In the genomic region with DNA sequence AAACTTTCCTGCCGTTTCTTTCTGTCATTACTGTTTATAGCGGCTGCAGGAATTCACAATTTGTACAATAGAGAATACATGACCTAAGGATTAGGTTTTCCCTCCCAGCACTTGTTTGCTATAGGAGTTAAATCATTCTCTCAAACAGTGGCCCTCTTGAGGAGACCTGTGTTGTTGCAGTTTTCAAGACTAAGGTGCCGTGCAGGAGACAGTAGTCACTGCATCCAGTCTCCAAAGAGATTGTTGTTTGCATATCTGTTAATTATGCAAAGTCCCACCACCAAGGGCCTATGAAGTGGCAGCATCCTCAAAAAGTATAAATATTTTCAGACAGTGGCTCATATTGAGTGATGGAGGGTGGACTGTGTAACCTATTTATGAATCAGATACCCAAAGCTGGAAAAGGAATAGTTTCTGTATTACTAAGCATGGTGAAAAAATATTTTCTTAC, we compare ENCODE assay signal across 8 cellular contexts. TPM values are rescaled to one million over a fixed set of nuclear protein-coding genes. Genes with fewer than 3 reads are reported as not detected.
DNase-seq lines count a peak whose midpoint lies in the region; ATAC-seq, FAIRE-seq and TF ChIP-seq lines count a peak whose summit lies in the region.

No MANE protein-coding gene starts in this region.

- H3K27me3 ChIP-seq in esophagus muscularis mucosa: no peaks in the 10 kb centered on the region

- no peak for TF ChIP-seq POLR2A in esophagus muscularis mucosa (IDR thresholded peaks at IDR 0.05; ENCODE audit: low read depth)

- H3K9me3 Mint-ChIP-seq in activated CD4-positive, alpha-beta T cell treated with anti-CD3 and anti-CD28 coated beads, Interleukin-2, amount 10 ng/mL, durations not matched to agents 7 days and 5 days: no peaks in the 10 kb centered on the region

- peaks cover 1% of the 10 kb centered on the region for H3K36me3 Mint-ChIP-seq in activated CD4-positive, alpha-beta T cell treated with anti-CD3 and anti-CD28 coated beads, Interleukin-2, amount 10 ng/mL, durations not matched to agents 7 days and 5 days (ENCODE audit: low read depth)

- peaks cover 46% of the 10 kb centered on the region for H3K4me1 Mint-ChIP-seq in activated CD4-positive, alpha-beta T cell treated with anti-CD3 and anti-CD28 coated beads, Interleukin-2, amount 10 ng/mL, durations not matched to agents 7 days and 5 days

- peak overlapping the region; percentile 8 to 88 (median 82) for H3K27ac ChIP-seq in esophagus muscularis mucosa (replicated peaks in 1 of 4)

- no peaks in the 10 kb centered on the region for H3K9me3 ChIP-seq in esophagus muscularis mucosa

- H3K4me1 ChIP-seq in esophagus muscularis mucosa: peaks cover 20 to 66% (median 54%) of the 10 kb centered on the region in 4 donors

- POLR2A ChIA-PET in activated CD4-positive, alpha-beta T cell treated with anti-CD3 and anti-CD28 coated beads, Interleukin-2, amount 10 ng/mL, durations not matched to agents 7 days and 5 days (lab: Charles Lee): no interaction called here

- peaks cover 55% of the 10 kb centered on the region for H3K27me3 Mint-ChIP-seq in activated CD4-positive, alpha-beta T cell treated with anti-CD3 and anti-CD28 coated beads, Interleukin-2, amount 10 ng/mL, durations not matched to agents 7 days and 5 days

- no peak for FAIRE-seq in GM19239 (lab: Jason Lieb, UNC)

- DNase-seq in activated CD4-positive, alpha-beta T cell treated with anti-CD3 and anti-CD28 coated beads, Interleukin-2, amount 10 ng/mL, durations not matched to agents 7 days and 5 days: peak; percentile 27
- DNase-seq in activated CD4-positive, alpha-beta T cell treated with anti-CD3 and anti-CD28 coated beads for 4 hours: no peak
- DNase-seq in SHP77 (lab: John Stamatoyannopoulos, UW): peak; percentile 37 to 39
- no peak for DNase-seq in esophagus muscularis mucosa (ENCODE audit: extremely low spot score)
- no peak for DNase-seq in omental fat pad (ENCODE audit: low spot score)
- no peak for DNase-seq in GM19239 (ENCODE audit: insufficient read length, low spot score)

- peak overlapping the region; percentile 77 to 85 (median 81) for H3K4me3 ChIP-seq in esophagus muscularis mucosa

- intact Hi-C loops in esophagus muscularis mucosa (cut with DNase I): loop anchor here (5.0 kb wide), 5 partner anchors 60 to 345 kb away; partner anchors contain the start of gene ME3

- H3K36me3 ChIP-seq in esophagus muscularis mucosa: peaks cover 0 to 2% (median 0%) of the 10 kb centered on the region in 4 donors

- TF ChIP-seq EP300 in esophagus muscularis mucosa (IDR thresholded peaks at IDR 0.05): no peak

- CTCF ChIA-PET in activated CD4-positive, alpha-beta T cell treated with anti-CD3 and anti-CD28 coated beads, Interleukin-2, amount 10 ng/mL, durations not matched to agents 7 days and 5 days (lab: Charles Lee): no interaction called here

- TF ChIP-seq CTCF in esophagus muscularis mucosa (IDR thresholded peaks at IDR 0.05) (peak; percentile 52 to 71 (median 66)), omental fat pad (IDR thresholded peaks at IDR 0.05) (no peak)

- ATAC-seq in HG03521 (IDR thresholded peaks at IDR 0.05; ENCODE audit: unreplicated experiment) (peak; percentile 46), omental fat pad (ENCODE audit: low FRiP score) (peak; percentile 39), GM21423 (IDR thresholded peaks at IDR 0.05; ENCODE audit: unreplicated experiment) (no peak)

- 31% methylated on average over 3 of the region's 3 CpGs for WGBS in esophagus muscularis mucosa

- H3K27ac Mint-ChIP-seq in activated CD4-positive, alpha-beta T cell treated with anti-CD3 and anti-CD28 coated beads, Interleukin-2, amount 10 ng/mL, durations not matched to agents 7 days and 5 days: no peak overlapping the region

- H3K4me3 Mint-ChIP-seq in activated CD4-positive, alpha-beta T cell treated with anti-CD3 and anti-CD28 coated beads, Interleukin-2, amount 10 ng/mL, durations not matched to agents 7 days and 5 days: no peak overlapping the region

RNA-seq across cellular contexts. Expression of gene PRSS23, which starts 2.3 kb away (rescaled TPM):
- under 1 TPM; 0.35 to 0.40 TPM for total RNA-seq in activated CD4-positive, alpha-beta T cell treated with anti-CD3 and anti-CD28 coated beads, Interleukin-2, amount 10 ng/mL, durations not matched to agents 7 days and 5 days
- total RNA-seq in esophagus muscularis mucosa: 10 to 100 TPM; 33.4 to 68.8 (median 46.4) TPM
- total RNA-seq in omental fat pad: 10 to 100 TPM; 35.9 to 66.2 (median 50.3) TPM

Comparison
In these comparisons a context has a peak if more than half of its experiments do, and no peak if none do; other contexts are left out.
1. DNase-seq: peak in activated CD4-positive, alpha-beta T cell treated with anti-CD3 and anti-CD28 coated beads, Interleukin-2, amount 10 ng/mL, durations not matched to agents 7 days and 5 days (single experiment) and SHP77 (2 of 2); none in activated CD4-positive, alpha-beta T cell treated with anti-CD3 and anti-CD28 coated beads for 4 hours (0 of 2), esophagus muscularis mucosa (single experiment), omental fat pad (single experiment) and GM19239 (single experiment).
2. CTCF ChIP-seq: peak in esophagus muscularis mucosa (3 of 3); none in omental fat pad (0 of 3).
3. RNA of gene PRSS23, which starts 2.3 kb away (total RNA-seq): 35.9 to 66.2 TPM in omental fat pad and 33.4 to 68.8 TPM in esophagus muscularis mucosa; 0.35 to 0.40 TPM in activated CD4-positive, alpha-beta T cell treated with anti-CD3 and anti-CD28 coated beads, Interleukin-2, amount 10 ng/mL, durations not matched to agents 7 days and 5 days; every median in the first group is over 10 times any median in the second.